8 cellular contexts compared by ENCODE assay signal in the genomic region with DNA sequence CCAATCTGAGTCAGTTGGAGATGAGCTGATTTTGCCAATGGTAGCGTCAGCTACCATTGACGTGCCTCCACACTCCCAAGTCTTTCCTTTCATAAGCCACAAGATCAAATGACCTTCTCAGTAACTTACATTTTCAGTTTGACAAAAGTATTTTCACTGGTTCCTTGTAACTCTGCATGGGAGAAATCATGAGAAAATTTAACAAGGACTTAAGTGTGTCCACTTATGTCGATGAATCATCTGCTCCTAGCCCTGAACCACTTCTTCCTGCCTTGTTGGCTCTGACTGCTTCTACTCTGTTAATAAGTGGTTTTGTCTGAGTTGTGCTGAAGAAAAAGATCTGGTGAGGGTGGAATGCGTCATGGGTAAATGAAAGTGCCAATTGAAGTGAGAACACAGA.
DNase-seq lines count a peak whose midpoint lies in the region; ATAC-seq and TF ChIP-seq lines count a peak whose summit lies in the region.

No MANE protein-coding gene starts in this region.

- H3K4me3 Mint-ChIP-seq in activated T-helper 2 cell treated with anti-CD3 and anti-CD28 coated beads, Interferon-gamma antibody, Interleukin-2, Interleukin-4, amounts not matched to agents 10 μg/mL and 5 μg/mL and 100 μg/mL, durations not matched to agents 14 hours and 24 hours and 36 hours (ENCODE audit: low read depth) = no peak overlapping the region
- no peak overlapping the region for H3K4me3 Mint-ChIP-seq in osteocyte (ENCODE audit: unreplicated experiment)
- no peak overlapping the region for H3K4me3 Mint-ChIP-seq in nephron progenitor cell

- peaks cover 26% of the 10 kb centered on the region for H3K4me1 Mint-ChIP-seq in activated T-helper 2 cell treated with anti-CD3 and anti-CD28 coated beads, Interferon-gamma antibody, Interleukin-2, Interleukin-4, amounts not matched to agents 10 μg/mL and 5 μg/mL and 100 μg/mL, durations not matched to agents 14 hours and 24 hours and 36 hours (ENCODE audit: low read depth)
- H3K4me1 Mint-ChIP-seq in osteocyte (ENCODE audit: unreplicated experiment) = peaks cover 19% of the 10 kb centered on the region
- no peaks in the 10 kb centered on the region for H3K4me1 Mint-ChIP-seq in nephron progenitor cell

- no peaks in the 10 kb centered on the region for H3K27me3 Mint-ChIP-seq in activated T-helper 2 cell treated with anti-CD3 and anti-CD28 coated beads, Interferon-gamma antibody, Interleukin-2, Interleukin-4, amounts not matched to agents 10 μg/mL and 5 μg/mL and 100 μg/mL, durations not matched to agents 14 hours and 24 hours and 36 hours (ENCODE audit: low read depth)
- H3K27me3 Mint-ChIP-seq in osteocyte (ENCODE audit: unreplicated experiment) = no peaks in the 10 kb centered on the region
- peaks cover 2% of the 10 kb centered on the region for H3K27me3 Mint-ChIP-seq in nephron progenitor cell (ENCODE audit: low read depth, poor library complexity)

- H3K36me3 Mint-ChIP-seq in activated T-helper 2 cell treated with anti-CD3 and anti-CD28 coated beads, Interferon-gamma antibody, Interleukin-2, Interleukin-4, amounts not matched to agents 10 μg/mL and 5 μg/mL and 100 μg/mL, durations not matched to agents 14 hours and 24 hours and 36 hours (ENCODE audit: low read depth) = peaks cover 8% of the 10 kb centered on the region
- H3K36me3 Mint-ChIP-seq in osteocyte (ENCODE audit: unreplicated experiment) (no peaks in the 10 kb centered on the region), nephron progenitor cell (ENCODE audit: low read depth) (no peaks in the 10 kb centered on the region)

- TF ChIP-seq CTCF in osteocyte (IDR thresholded peaks at IDR 0.05) (no peak), nephron progenitor cell (IDR thresholded peaks at IDR 0.05) (no peak)

- no peak for DNase-seq in activated T-helper 2 cell treated with anti-CD3 and anti-CD28 coated beads, Interferon-gamma antibody, Interleukin-2, Interleukin-4, amounts not matched to agents 10 μg/mL and 5 μg/mL and 100 μg/mL, durations not matched to agents 14 hours and 24 hours and 36 hours (ENCODE audit: low spot score)
- DNase-seq in osteocyte (ENCODE audit: extremely low spot score, unreplicated experiment) = no peak
- no peak for DNase-seq in nephron progenitor cell
- DNase-seq in left lobe of liver (ENCODE audit: low spot score) = no peak
- no peak for DNase-seq in SHP77 (lab: John Stamatoyannopoulos, UW)

- ATAC-seq in GM18867 (IDR thresholded peaks at IDR 0.05; ENCODE audit: unreplicated experiment) (peak; percentile 78), HG02870 (IDR thresholded peaks at IDR 0.05; ENCODE audit: unreplicated experiment) (peak; percentile 74), left lobe of liver (no peak), HG03521 (IDR thresholded peaks at IDR 0.05; ENCODE audit: unreplicated experiment) (no peak)

- peak overlapping the region; percentile 53 for H3K27ac Mint-ChIP-seq in activated T-helper 2 cell treated with anti-CD3 and anti-CD28 coated beads, Interferon-gamma antibody, Interleukin-2, Interleukin-4, amounts not matched to agents 10 μg/mL and 5 μg/mL and 100 μg/mL, durations not matched to agents 14 hours and 24 hours and 36 hours
- H3K27ac Mint-ChIP-seq in osteocyte (ENCODE audit: unreplicated experiment) (peak overlapping the region; percentile 7), nephron progenitor cell (no peak overlapping the region)

- peaks cover 11% of the 10 kb centered on the region for H3K9me3 Mint-ChIP-seq in activated T-helper 2 cell treated with anti-CD3 and anti-CD28 coated beads, Interferon-gamma antibody, Interleukin-2, Interleukin-4, amounts not matched to agents 10 μg/mL and 5 μg/mL and 100 μg/mL, durations not matched to agents 14 hours and 24 hours and 36 hours
- H3K9me3 Mint-ChIP-seq in osteocyte (ENCODE audit: unreplicated experiment) (no peaks in the 10 kb centered on the region), nephron progenitor cell (no peaks in the 10 kb centered on the region)

- intact Hi-C loops in activated T-helper 2 cell treated with anti-CD3 and anti-CD28 coated beads, Interferon-gamma antibody, Interleukin-2, Interleukin-4, amounts not matched to agents 10 μg/mL and 5 μg/mL and 100 μg/mL, durations not matched to agents 14 hours and 24 hours and 36 hours (cut with micrococcal nuclease) = loop anchor here (1.0 to 2.0 kb wide), 3 partner anchors 12 to 38 kb away; no protein-coding TSS in a partner anchor

Comparison
In these comparisons a context has a peak if more than half of its experiments do, and no peak if none do; other contexts are left out.
1. ATAC-seq: peak in GM18867 (single experiment) and HG02870 (single experiment); none in left lobe of liver (single experiment) and HG03521 (single experiment).